Comparison of ENCODE assay signal across 8 cellular contexts in genomic region chrX:81195712-81196111, GRCh38. TPM values are rescaled to one million over a fixed set of nuclear protein-coding genes. Genes with fewer than 3 reads are reported as not detected.
DNase-seq lines count a peak whose midpoint lies in the region; ATAC-seq and TF ChIP-seq lines count a peak whose summit lies in the region.

No MANE protein-coding gene starts in this region.

- no peak for TF ChIP-seq EP300 in SK-N-SH (IDR thresholded peaks at IDR 0.05; ENCODE audit: borderline replicate concordance in 1 of 2, low read depth in 1 of 2, low read length in 1 of 2)

- DNase-seq in ELF-1 (ENCODE audit: low read depth, low spot score): peak; percentile 59
- peak; percentile 86 for DNase-seq in Karpas-422
- peak; percentile 38 for DNase-seq in SK-N-SH
- peak; percentile 46 for DNase-seq in activated naive CD8-positive, alpha-beta T cell treated with anti-CD3 and anti-CD28 coated beads, Interleukin-2, amount 50 U/mL, for 24 hours
- DNase-seq in hippocampal formation (lab: John Stamatoyannopoulos, UW): peak; percentile 1 to 26
- DNase-seq in stimulated activated CD4-positive, alpha-beta T cell treated with anti-CD3 and anti-CD28 coated beads, Interleukin-1b, Interleukin-23, amount 100 ng/mL, for 48 hours: peak; percentile 39
- DNase-seq in HuH-7.5 (ENCODE audit: low spot score): no peak

- no peak overlapping the region for H3K4me3 Mint-ChIP-seq in activated naive CD8-positive, alpha-beta T cell treated with anti-CD3 and anti-CD28 coated beads, Interleukin-2, amount 50 U/mL, for 24 hours

- H3K9ac ChIP-seq in Karpas-422 (ENCODE audit: low read length): no peak overlapping the region
- no peak overlapping the region for H3K9ac ChIP-seq in SK-N-SH

- H3K9me3 ChIP-seq in Karpas-422 (ENCODE audit: low read length): no peaks in the 10 kb centered on the region
- H3K9me3 ChIP-seq in SK-N-SH: no peaks in the 10 kb centered on the region

- H3K27me3 ChIP-seq in Karpas-422 (ENCODE audit: low read length) (no peaks in the 10 kb centered on the region), SK-N-SH (ENCODE audit: insufficient read depth) (no peaks in the 10 kb centered on the region)

- peak; percentile 61 for TF ChIP-seq RAD21 in SK-N-SH (IDR thresholded peaks at IDR 0.05; ENCODE audit: low read length)

- H3K9me2 ChIP-seq in Karpas-422 (replicated peaks; ENCODE audit: insufficient read depth, low read length) (no peaks in the 10 kb centered on the region), SK-N-SH (no peaks in the 10 kb centered on the region)

- H3K36me3 Mint-ChIP-seq in activated naive CD8-positive, alpha-beta T cell treated with anti-CD3 and anti-CD28 coated beads, Interleukin-2, amount 50 U/mL, for 24 hours (ENCODE audit: low read depth): no peaks in the 10 kb centered on the region

- WGBS in SK-N-SH (ENCODE audit: low lambda C conversion rate): 0% methylated on average over 5 of the region's 5 CpGs

- H4K20me1 ChIP-seq in Karpas-422 (ENCODE audit: insufficient read depth, low read depth, low read length) (no peaks in the 10 kb centered on the region), SK-N-SH (ENCODE audit: insufficient read depth) (no peaks in the 10 kb centered on the region)

- H3K27me3 Mint-ChIP-seq in activated naive CD8-positive, alpha-beta T cell treated with anti-CD3 and anti-CD28 coated beads, Interleukin-2, amount 50 U/mL, for 24 hours: no peaks in the 10 kb centered on the region

- H3F3A ChIP-seq in SK-N-SH (replicated peaks; ENCODE audit: insufficient read depth): no peaks in the 10 kb centered on the region

- no peaks in the 10 kb centered on the region for H3K79me2 ChIP-seq in Karpas-422 (ENCODE audit: low read length)
- H3K79me2 ChIP-seq in SK-N-SH (ENCODE audit: insufficient read depth): no peaks in the 10 kb centered on the region

- H3K4me1 Mint-ChIP-seq in activated naive CD8-positive, alpha-beta T cell treated with anti-CD3 and anti-CD28 coated beads, Interleukin-2, amount 50 U/mL, for 24 hours: peaks cover 12% of the 10 kb centered on the region

- H3K27ac Mint-ChIP-seq in activated naive CD8-positive, alpha-beta T cell treated with anti-CD3 and anti-CD28 coated beads, Interleukin-2, amount 50 U/mL, for 24 hours: no peak overlapping the region

- no peak overlapping the region for H3K27ac ChIP-seq in Karpas-422 (ENCODE audit: low read length)
- H3K27ac ChIP-seq in SK-N-SH (ENCODE audit: low read depth in 2 of 2, low read length in 1 of 2): no peak overlapping the region

- H2AFZ ChIP-seq in Karpas-422 (ENCODE audit: low read length): no peak overlapping the region
- no peak overlapping the region for H2AFZ ChIP-seq in SK-N-SH (ENCODE audit: low read depth)

- H3K36me3 ChIP-seq in Karpas-422 (ENCODE audit: insufficient read depth, low read length): no peaks in the 10 kb centered on the region
- H3K36me3 ChIP-seq in SK-N-SH (replicated peaks in 1 of 2; ENCODE audit: control insufficient read depth in 1 of 2, insufficient read depth in 2 of 2, low read length in 1 of 2): no peaks in the 10 kb centered on the region

- CTCF ChIA-PET in SK-N-SH (lab: Yijun Ruan, JAX): interaction anchor here (0.6 to 1.4 kb wide), 13 partner anchors 9 to 85 kb away, joined by 3 to 6 read pairs (median 4); no protein-coding TSS in a partner anchor

- H3K4me3 ChIP-seq in Karpas-422 (ENCODE audit: low read length) (no peak overlapping the region), SK-N-SH (ENCODE audit: low read depth in 2 of 2, low read length in 1 of 2) (no peak overlapping the region)

- H3K4me1 ChIP-seq in Karpas-422 (ENCODE audit: low read length) (peaks cover 6% of the 10 kb centered on the region), SK-N-SH (ENCODE audit: control insufficient read depth in 1 of 2, insufficient read depth in 2 of 2, low read depth in 1 of 2, low read length in 1 of 2) (no peaks in the 10 kb centered on the region)

- peak; percentile 84 for TF ChIP-seq CTCF in SK-N-SH (IDR thresholded peaks at IDR 0.05)

- POLR2A ChIA-PET in SK-N-SH (lab: Yijun Ruan, JAX): no interaction called here

- no peaks in the 10 kb centered on the region for H3K9me3 Mint-ChIP-seq in activated naive CD8-positive, alpha-beta T cell treated with anti-CD3 and anti-CD28 coated beads, Interleukin-2, amount 50 U/mL, for 24 hours

- H3K4me2 ChIP-seq in Karpas-422 (ENCODE audit: low read depth, low read length, poor library complexity, severe bottlenecking) (no peak overlapping the region), SK-N-SH (no peak overlapping the region)

- peak; percentile 96 for ATAC-seq in GM21619 (IDR thresholded peaks at IDR 0.05; ENCODE audit: unreplicated experiment)
- ATAC-seq in activated naive CD8-positive, alpha-beta T cell treated with anti-CD3 and anti-CD28 coated beads, Interleukin-2, amount 50 U/mL, for 24 hours: peak; percentile 63

TF ChIP-seq in SK-N-SH, 30 proteins besides CTCF, POLR2A, EP300 and RAD21:
- TF ChIP-seq SMC3 (IDR thresholded peaks at IDR 0.05; ENCODE audit: low read depth, low read length) (peak; percentile 43), TCF12 (IDR thresholded peaks at IDR 0.05) (no peak)

RNA-seq across cellular contexts. Expression of gene HMGN5, which starts 6.0 kb away (rescaled TPM):
- 0.18 and 1.9 TPM in 2 replicates for total RNA-seq in Karpas-422 (2014; rRNA removed; shearing (Covaris generic); ENCODE audit: low replicate concordance)
- polyA plus RNA-seq in SK-N-SH (2012; rRNA removed): 1.5 and 1.9 TPM in 2 replicates
- 2.2 and 2.9 TPM in 2 replicates for polyA plus RNA-seq in SK-N-SH (2012; cell fraction: cytosol; rRNA removed)
- 0.40 and 0.62 TPM in 2 replicates for polyA plus RNA-seq in SK-N-SH (2012; cell fraction: nucleus; rRNA removed)

RNA-seq across cellular contexts. Expression of gene SH3BGRL, which starts 6.2 kb away (rescaled TPM):
- 121 and 289 TPM in 2 replicates for total RNA-seq in Karpas-422 (2014; rRNA removed; shearing (Covaris generic); ENCODE audit: low replicate concordance)
- 43.6 and 56.6 TPM in 2 replicates for polyA plus RNA-seq in SK-N-SH (2012; rRNA removed)
- 76.5 and 107 TPM in 2 replicates for polyA plus RNA-seq in SK-N-SH (2012; cell fraction: cytosol; rRNA removed)
- 14.7 and 19.0 TPM in 2 replicates for polyA plus RNA-seq in SK-N-SH (2012; cell fraction: nucleus; rRNA removed)
